In genomic region chr11:95435628-95436353, GRCh38 we compare ENCODE assay signal across 16 cellular contexts.
A peak's percentile ranks its signal among the peaks of the same experiment; 100 is the strongest.
DNase-seq lines count a peak whose midpoint lies in the region; ATAC-seq and TF ChIP-seq lines count a peak whose summit lies in the region.
"Had no signal": no experiment of that assay in that cellular context is flagged by ENCODE, and none has a peak within 500 bp of the region (broad histone marks: within the 10 kb centered on the region; RNA-seq: fewer than 3 reads in every experiment).

No MANE protein-coding gene starts in this region.

- H3K4ac ChIP-seq in mesendoderm (ENCODE audit: low read depth, low read length) = no peak overlapping the region

- peak overlapping the region; percentile 62 for H3K27ac Mint-ChIP-seq in activated T-helper 1 cell treated with anti-CD3 and anti-CD28 coated beads, Interleukin-12 subunit alpha, Interleukin-12 subunit beta, Interleukin-2, Interleukin-4 antibody, amounts not matched to agents 30 ng/mL and 10 ng/mL and 1 ng/mL, durations not matched to agents 14 hours and 24 hours and 36 hours
- H3K27ac Mint-ChIP-seq in progenitor cell of endocrine pancreas = no peak overlapping the region

- ATAC-seq in HG02759 (IDR thresholded peaks at IDR 0.05; ENCODE audit: unreplicated experiment) = no peak
- ATAC-seq: HCT116 had no signal

- H2BK15ac ChIP-seq in mesendoderm (replicated peaks; ENCODE audit: low read depth) = no peak overlapping the region

- no peaks in the 10 kb centered on the region for H3K9me3 ChIP-seq in tibial artery
- H3K9me3 ChIP-seq: BLaER1 treated with 17β-estradiol and CSF1 and Interleukin-3, amounts not matched to agents 10 nM and 100 nM had no signal

- no peaks in the 10 kb centered on the region for H3K79me1 ChIP-seq in mesendoderm (ENCODE audit: low read length)

- no peak overlapping the region for H2BK5ac ChIP-seq in mesendoderm (ENCODE audit: low read length)

- no peaks in the 10 kb centered on the region for H3K9me3 Mint-ChIP-seq in activated T-helper 1 cell treated with anti-CD3 and anti-CD28 coated beads, Interleukin-12 subunit alpha, Interleukin-12 subunit beta, Interleukin-2, Interleukin-4 antibody, amounts not matched to agents 30 ng/mL and 10 ng/mL and 1 ng/mL, durations not matched to agents 14 hours and 24 hours and 36 hours
- no peaks in the 10 kb centered on the region for H3K9me3 Mint-ChIP-seq in progenitor cell of endocrine pancreas (ENCODE audit: low read depth)

- H3K27me3 Mint-ChIP-seq in activated T-helper 1 cell treated with anti-CD3 and anti-CD28 coated beads, Interleukin-12 subunit alpha, Interleukin-12 subunit beta, Interleukin-2, Interleukin-4 antibody, amounts not matched to agents 30 ng/mL and 10 ng/mL and 1 ng/mL, durations not matched to agents 14 hours and 24 hours and 36 hours (ENCODE audit: insufficient read depth) = no peaks in the 10 kb centered on the region
- H3K27me3 Mint-ChIP-seq in progenitor cell of endocrine pancreas = peaks cover 3% of the 10 kb centered on the region

- no CpG with 5 or more reads among the region's 9 CpGs for WGBS in mesendoderm (ENCODE audit: extremely low coverage, insufficient coverage, low lambda C conversion rate)

- no peak overlapping the region for H4K5ac ChIP-seq in mesendoderm (ENCODE audit: low read length)

- peak overlapping the region; percentile 53 for H3K4me3 Mint-ChIP-seq in activated T-helper 1 cell treated with anti-CD3 and anti-CD28 coated beads, Interleukin-12 subunit alpha, Interleukin-12 subunit beta, Interleukin-2, Interleukin-4 antibody, amounts not matched to agents 30 ng/mL and 10 ng/mL and 1 ng/mL, durations not matched to agents 14 hours and 24 hours and 36 hours
- H3K4me3 Mint-ChIP-seq in progenitor cell of endocrine pancreas (ENCODE audit: low read depth) = peak overlapping the region; percentile 58

- H2BK120ac ChIP-seq in mesendoderm (ENCODE audit: low read depth, low read length) = no peak overlapping the region

- peak; percentile 28 for DNase-seq in NCI-H748 (lab: John Stamatoyannopoulos, UW; ENCODE audit: unreplicated experiment)
- no peak for DNase-seq in NCI-H748 treated with DMSO at 0.1 percent for 48 hours (lab: John Stamatoyannopoulos, UW)
- DNase-seq in activated T-helper 1 cell treated with anti-CD3 and anti-CD28 coated beads, Interleukin-12 subunit alpha, Interleukin-12 subunit beta, Interleukin-2, Interleukin-4 antibody, amounts not matched to agents 30 ng/mL and 10 ng/mL and 1 ng/mL, durations not matched to agents 14 hours and 24 hours and 36 hours (ENCODE audit: low spot score) = no peak
- no peak for DNase-seq in mesendoderm
- DNase-seq in progenitor cell of endocrine pancreas (ENCODE audit: low spot score, unreplicated experiment) = no peak
- no peak for DNase-seq in tibial artery
- DNase-seq in DMS114 treated with DMSO at 0.1 percent for 48 hours (lab: John Stamatoyannopoulos, UW; ENCODE audit: unreplicated experiment) = no peak
- DNase-seq: DMS79, KG1, NCI-H1092, NCI-H1694 treated with DMSO at 0.1 percent for 48 hours, NCI-H446, SHP77 treated with DMSO at 0.1 percent for 48 hours had no signal

- H3K23ac ChIP-seq in mesendoderm (ENCODE audit: low read length) = no peak overlapping the region

- H3K9ac ChIP-seq in mesendoderm (ENCODE audit: low read length) = no peak overlapping the region
- H3K9ac ChIP-seq: BLaER1 treated with 17β-estradiol and CSF1 and Interleukin-3, amounts not matched to agents 10 nM and 100 nM had no signal

- H3K27me3 ChIP-seq in mesendoderm (ENCODE audit: insufficient read depth, low read length, poor library complexity) (no peaks in the 10 kb centered on the region), tibial artery (no peaks in the 10 kb centered on the region)
- H3K27me3 ChIP-seq: BLaER1 treated with 17β-estradiol and CSF1 and Interleukin-3, amounts not matched to agents 10 nM and 100 nM had no signal

- H3K36me3 ChIP-seq in mesendoderm (ENCODE audit: control insufficient read depth, insufficient read depth, low read length) = no peaks in the 10 kb centered on the region
- H3K36me3 ChIP-seq in tibial artery = no peaks in the 10 kb centered on the region
- H3K36me3 ChIP-seq: BLaER1 treated with 17β-estradiol and CSF1 and Interleukin-3, amounts not matched to agents 10 nM and 100 nM had no signal

- no peak overlapping the region for H4K8ac ChIP-seq in mesendoderm (ENCODE audit: low read depth, low read length)

- no peaks in the 10 kb centered on the region for H3K79me2 ChIP-seq in mesendoderm (ENCODE audit: control insufficient read depth, insufficient read depth, low read length)

- H3K4me3 ChIP-seq in mesendoderm (ENCODE audit: low read length) = no peak overlapping the region
- no peak overlapping the region for H3K4me3 ChIP-seq in tibial artery
- H3K4me3 ChIP-seq: BLaER1 treated with 17β-estradiol and CSF1 and Interleukin-3, amounts not matched to agents 10 nM and 100 nM had no signal

- intact Hi-C loops in activated T-helper 1 cell treated with anti-CD3 and anti-CD28 coated beads, Interleukin-12 subunit alpha, Interleukin-12 subunit beta, Interleukin-2, Interleukin-4 antibody, amounts not matched to agents 30 ng/mL and 10 ng/mL and 1 ng/mL, durations not matched to agents 14 hours and 24 hours and 36 hours (cut with micrococcal nuclease) = no loop called here
- intact Hi-C loops in tibial artery (cut with DNase I; ENCODE audit: low total_unique reads) = no loop called here

- peaks cover 25% of the 10 kb centered on the region for H3K4me1 Mint-ChIP-seq in activated T-helper 1 cell treated with anti-CD3 and anti-CD28 coated beads, Interleukin-12 subunit alpha, Interleukin-12 subunit beta, Interleukin-2, Interleukin-4 antibody, amounts not matched to agents 30 ng/mL and 10 ng/mL and 1 ng/mL, durations not matched to agents 14 hours and 24 hours and 36 hours (ENCODE audit: low read depth)
- H3K4me1 Mint-ChIP-seq in progenitor cell of endocrine pancreas (ENCODE audit: low read depth) = no peaks in the 10 kb centered on the region

- no peak overlapping the region for H2AK5ac ChIP-seq in mesendoderm (ENCODE audit: low read length)

- TF ChIP-seq CTCF in progenitor cell of endocrine pancreas (IDR thresholded peaks at IDR 0.05; ENCODE audit: unreplicated experiment) = no peak
- TF ChIP-seq CTCF in tibial artery (IDR thresholded peaks at IDR 0.05) = no peak

- H3K4me2 ChIP-seq in mesendoderm (ENCODE audit: low read length) = no peak overlapping the region
- H3K4me2 ChIP-seq: BLaER1 treated with 17β-estradiol and CSF1 and Interleukin-3, amounts not matched to agents 10 nM and 100 nM had no signal

- H3K56ac ChIP-seq in mesendoderm (ENCODE audit: low read length) = no peak overlapping the region

- H3K36me3 Mint-ChIP-seq in activated T-helper 1 cell treated with anti-CD3 and anti-CD28 coated beads, Interleukin-12 subunit alpha, Interleukin-12 subunit beta, Interleukin-2, Interleukin-4 antibody, amounts not matched to agents 30 ng/mL and 10 ng/mL and 1 ng/mL, durations not matched to agents 14 hours and 24 hours and 36 hours (ENCODE audit: low read depth) = peaks cover 6% of the 10 kb centered on the region
- no peaks in the 10 kb centered on the region for H3K36me3 Mint-ChIP-seq in progenitor cell of endocrine pancreas (ENCODE audit: insufficient read depth)

- no peak overlapping the region for H3K27ac ChIP-seq in mesendoderm (ENCODE audit: low read depth, low read length)
- no peak overlapping the region for H3K27ac ChIP-seq in tibial artery
- H3K27ac ChIP-seq: BLaER1 treated with 17β-estradiol and CSF1 and Interleukin-3, amounts not matched to agents 10 nM and 100 nM had no signal

- no peaks in the 10 kb centered on the region for H3K4me1 ChIP-seq in mesendoderm (ENCODE audit: control insufficient read depth, low read depth, low read length)
- H3K4me1 ChIP-seq in tibial artery = peaks cover 0 to 5% (median 0%) of the 10 kb centered on the region in 4 donors

- peak overlapping the region; percentile 66 for H3K18ac ChIP-seq in mesendoderm (ENCODE audit: low read length)
